In the genomic region with DNA sequence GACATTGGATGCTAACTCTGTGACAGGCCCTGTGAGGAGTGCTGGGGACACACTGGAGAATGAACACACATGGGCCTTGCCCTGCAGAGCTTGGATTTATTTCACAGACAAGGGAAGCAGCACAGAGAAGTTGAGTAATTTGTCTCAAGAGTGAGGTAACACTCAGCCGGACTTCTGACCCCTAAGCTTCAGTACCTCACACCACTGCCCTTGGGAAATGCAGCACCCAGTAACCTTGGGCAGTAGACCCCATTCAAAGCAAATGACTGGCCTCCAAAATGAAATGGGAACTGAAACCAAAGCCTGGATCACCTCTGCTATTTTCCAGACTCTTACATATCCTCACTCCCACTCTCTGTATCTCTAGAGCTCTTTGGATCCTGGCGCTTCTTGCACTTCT, we compare ENCODE assay signal across 1 cellular context.
TF ChIP-seq lines count a peak whose summit lies in the region.

No MANE protein-coding gene starts in this region.

TF ChIP-seq in HepG2, 621 proteins besides CTCF, POLR2A, EP300 and RAD21 (continued from another document and continues in another):
- TF ChIP-seq, protein P1, sequence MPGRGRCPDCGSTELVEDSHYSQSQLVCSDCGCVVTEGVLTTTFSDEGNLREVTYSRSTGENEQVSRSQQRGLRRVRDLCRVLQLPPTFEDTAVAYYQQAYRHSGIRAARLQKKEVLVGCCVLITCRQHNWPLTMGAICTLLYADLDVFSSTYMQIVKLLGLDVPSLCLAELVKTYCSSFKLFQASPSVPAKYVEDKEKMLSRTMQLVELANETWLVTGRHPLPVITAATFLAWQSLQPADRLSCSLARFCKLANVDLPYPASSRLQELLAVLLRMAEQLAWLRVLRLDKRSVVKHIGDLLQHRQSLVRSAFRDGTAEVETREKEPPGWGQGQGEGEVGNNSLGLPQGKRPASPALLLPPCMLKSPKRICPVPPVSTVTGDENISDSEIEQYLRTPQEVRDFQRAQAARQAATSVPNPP (CRISPR knock-in tag; IDR thresholded peaks at IDR 0.05): no peak
- no peak for TF ChIP-seq MYNN (CRISPR knock-in tag; IDR thresholded peaks at IDR 0.05; ENCODE audit: low read depth)
- no peak for TF ChIP-seq TP53 (CRISPR knock-in tag; conservative IDR thresholded peaks at IDR 0.05)
- no peak for TF ChIP-seq ZNF264 (CRISPR knock-in tag; IDR thresholded peaks at IDR 0.05)
- no peak for TF ChIP-seq ADNP (CRISPR knock-in tag; IDR thresholded peaks at IDR 0.05)
- TF ChIP-seq IKZF1 (IDR thresholded peaks at IDR 0.05): no peak
- no peak for TF ChIP-seq ZNF737 (CRISPR knock-in tag; IDR thresholded peaks at IDR 0.05; ENCODE audit: borderline replicate concordance)
- TF ChIP-seq EHMT2 (IDR thresholded peaks at IDR 0.05; ENCODE audit: borderline replicate concordance, low read depth, low read length): no peak
- no peak for TF ChIP-seq ZNF263 (CRISPR knock-in tag; IDR thresholded peaks at IDR 0.05)
- no peak for TF ChIP-seq MXD4 (CRISPR knock-in tag; IDR thresholded peaks at IDR 0.05)
- TF ChIP-seq ZNF225 (CRISPR knock-in tag; IDR thresholded peaks at IDR 0.05): no peak
- TF ChIP-seq TEAD2 (CRISPR knock-in tag; IDR thresholded peaks at IDR 0.05): no peak
- no peak for TF ChIP-seq RBM22 (optimal IDR thresholded peaks at IDR 0.05; ENCODE audit: low read length)
- no peak for TF ChIP-seq ZSCAN21 (CRISPR knock-in tag; IDR thresholded peaks at IDR 0.05; ENCODE audit: borderline replicate concordance)
- no peak for TF ChIP-seq NFE2L2 (IDR thresholded peaks at IDR 0.05; ENCODE audit: low read length)
- no peak for TF ChIP-seq ZNF674 (CRISPR knock-in tag; IDR thresholded peaks at IDR 0.05; ENCODE audit: low read depth)
- TF ChIP-seq HNF4A (CRISPR knock-in tag; IDR thresholded peaks at IDR 0.05): peak; percentile 93
- no peak for TF ChIP-seq HNRNPLL (IDR thresholded peaks at IDR 0.05; ENCODE audit: low read depth, low read length, poor library complexity, severe bottlenecking)
- no peak for TF ChIP-seq WIZ (CRISPR knock-in tag; IDR thresholded peaks at IDR 0.05)
- TF ChIP-seq ZBTB38 (CRISPR knock-in tag; IDR thresholded peaks at IDR 0.05): no peak
- no peak for TF ChIP-seq ZIK1 (CRISPR knock-in tag; IDR thresholded peaks at IDR 0.05; ENCODE audit: borderline replicate concordance, low read depth)
- TF ChIP-seq, protein P2, sequence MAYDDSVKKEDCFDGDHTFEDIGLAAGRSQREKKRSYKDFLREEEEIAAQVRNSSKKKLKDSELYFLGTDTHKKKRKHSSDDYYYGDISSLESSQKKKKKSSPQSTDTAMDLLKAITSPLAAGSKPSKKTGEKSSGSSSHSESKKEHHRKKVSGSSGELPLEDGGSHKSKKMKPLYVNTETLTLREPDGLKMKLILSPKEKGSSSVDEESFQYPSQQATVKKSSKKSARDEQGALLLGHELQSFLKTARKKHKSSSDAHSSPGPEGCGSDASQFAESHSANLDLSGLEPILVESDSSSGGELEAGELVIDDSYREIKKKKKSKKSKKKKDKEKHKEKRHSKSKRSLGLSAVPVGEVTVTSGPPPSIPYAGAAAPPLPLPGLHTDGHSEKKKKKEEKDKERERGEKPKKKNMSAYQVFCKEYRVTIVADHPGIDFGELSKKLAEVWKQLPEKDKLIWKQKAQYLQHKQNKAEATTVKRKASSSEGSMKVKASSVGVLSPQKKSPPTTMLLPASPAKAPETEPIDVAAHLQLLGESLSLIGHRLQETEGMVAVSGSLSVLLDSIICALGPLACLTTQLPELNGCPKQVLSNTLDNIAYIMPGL (CRISPR knock-in tag; IDR thresholded peaks at IDR 0.05; ENCODE audit: borderline replicate concordance in 1 of 2, low read depth in 1 of 2): no peak
- TF ChIP-seq KDM5B (CRISPR knock-in tag; IDR thresholded peaks at IDR 0.05; ENCODE audit: borderline replicate concordance): no peak
- TF ChIP-seq PREB (CRISPR knock-in tag; IDR thresholded peaks at IDR 0.05): no peak
- no peak; the same call in 1 of the 2 replicates for TF ChIP-seq SIX1 (CRISPR knock-in tag; IDR thresholded peaks at IDR 0.05; ENCODE audit: borderline replicate concordance)
- TF ChIP-seq ASH2L (IDR thresholded peaks at IDR 0.05; ENCODE audit: insufficient read length, low read depth, low read length): no peak
- TF ChIP-seq, protein P3, sequence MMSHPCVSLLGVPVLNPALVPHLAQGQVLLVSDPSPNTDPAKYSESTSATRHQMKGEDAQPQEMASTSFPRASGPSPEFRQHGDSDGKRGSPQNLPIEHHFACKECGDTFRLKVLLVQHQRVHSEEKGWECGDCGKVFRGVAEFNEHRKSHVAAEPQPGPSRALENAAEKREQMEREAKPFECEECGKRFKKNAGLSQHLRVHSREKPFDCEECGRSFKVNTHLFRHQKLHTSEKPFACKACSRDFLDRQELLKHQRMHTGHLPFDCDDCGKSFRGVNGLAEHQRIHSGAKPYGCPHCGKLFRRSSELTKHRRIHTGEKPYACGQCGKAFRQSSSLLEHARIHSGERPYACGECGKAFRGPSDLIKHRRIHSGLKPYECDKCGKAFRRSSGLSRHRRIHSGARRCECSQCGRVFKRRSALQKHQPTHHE (CRISPR knock-in tag; IDR thresholded peaks at IDR 0.05; ENCODE audit: borderline replicate concordance): no peak
- no peak for TF ChIP-seq SNRNP70 (IDR thresholded peaks at IDR 0.05; ENCODE audit: low read depth, low read length)
- TF ChIP-seq BRD4 (CRISPR knock-in tag; IDR thresholded peaks at IDR 0.05): no peak
- no peak for TF ChIP-seq ZMAT5 (CRISPR knock-in tag; IDR thresholded peaks at IDR 0.05; ENCODE audit: borderline replicate concordance, low read depth)
- no peak for TF ChIP-seq FIP1L1 (IDR thresholded peaks at IDR 0.05; ENCODE audit: borderline replicate concordance, insufficient read depth, low read depth, low read length)
- TF ChIP-seq NFATC3 (CRISPR knock-in tag; IDR thresholded peaks at IDR 0.05): no peak
- TF ChIP-seq ZNF496 (CRISPR knock-in tag; IDR thresholded peaks at IDR 0.05; ENCODE audit: insufficient replicate concordance): no peak
- TF ChIP-seq, protein P4, sequence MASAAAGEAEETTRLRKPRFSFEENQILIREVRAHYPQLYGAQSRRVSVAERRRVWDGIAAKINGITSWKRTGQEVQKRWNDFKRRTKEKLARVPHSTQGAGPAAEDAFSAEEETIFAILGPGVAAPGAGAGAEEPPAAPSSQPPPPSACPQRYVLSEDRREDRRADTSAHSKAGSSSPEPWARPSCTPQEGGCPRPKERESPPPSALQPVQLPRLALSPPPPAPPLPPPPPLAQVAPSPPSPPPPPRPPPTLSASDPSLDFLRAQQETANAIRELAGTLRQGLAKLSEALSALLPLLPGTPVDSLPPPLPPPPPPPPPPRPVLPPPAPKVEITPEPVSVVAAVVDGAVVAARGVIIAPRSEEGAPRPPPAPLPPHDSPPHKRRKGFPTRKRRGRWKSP (CRISPR knock-in tag; IDR thresholded peaks at IDR 0.05): no peak
- no peak for TF ChIP-seq RFX5 (IDR thresholded peaks at IDR 0.05; ENCODE audit: low read depth, low read length)
- no peak for TF ChIP-seq MBD4 (IDR thresholded peaks at IDR 0.05; ENCODE audit: borderline replicate concordance, low read length)
- TF ChIP-seq, protein P5, sequence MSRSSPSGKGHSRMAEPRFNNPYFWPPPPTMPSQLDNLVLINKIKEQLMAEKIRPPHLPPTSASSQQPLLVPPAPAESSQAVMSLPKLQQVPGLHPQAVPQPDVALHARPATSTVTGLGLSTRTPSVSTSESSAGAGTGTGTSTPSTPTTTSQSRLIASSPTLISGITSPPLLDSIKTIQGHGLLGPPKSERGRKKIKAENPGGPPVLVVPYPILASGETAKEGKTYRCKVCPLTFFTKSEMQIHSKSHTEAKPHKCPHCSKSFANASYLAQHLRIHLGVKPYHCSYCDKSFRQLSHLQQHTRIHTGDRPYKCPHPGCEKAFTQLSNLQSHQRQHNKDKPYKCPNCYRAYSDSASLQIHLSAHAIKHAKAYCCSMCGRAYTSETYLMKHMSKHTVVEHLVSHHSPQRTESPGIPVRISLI (CRISPR knock-in tag; IDR thresholded peaks at IDR 0.05; ENCODE audit: borderline replicate concordance): no peak
- TF ChIP-seq MEIS1 (CRISPR knock-in tag; IDR thresholded peaks at IDR 0.05; ENCODE audit: borderline replicate concordance): no peak
- TF ChIP-seq HNRNPUL1 (IDR thresholded peaks at IDR 0.05; ENCODE audit: low read depth, low read length): no peak
- no peak for TF ChIP-seq ZNF33A (CRISPR knock-in tag; IDR thresholded peaks at IDR 0.05; ENCODE audit: borderline replicate concordance)
- TF ChIP-seq HNF4G (IDR thresholded peaks at IDR 0.05; ENCODE audit: borderline replicate concordance, low read depth, low read length): peak; percentile 79
- 0 out of 2 replicates have a peak, but pooled peaks have one; percentile 21 for TF ChIP-seq HNF4G (CRISPR knock-in tag; IDR thresholded peaks at IDR 0.05; ENCODE audit: borderline replicate concordance, low read depth)
- TF ChIP-seq ZNF687 (CRISPR knock-in tag; IDR thresholded peaks at IDR 0.05): no peak
- no peak for TF ChIP-seq ZNF276 (CRISPR knock-in tag; IDR thresholded peaks at IDR 0.05; ENCODE audit: low read depth)
